10 cellular contexts compared by ENCODE assay signal in the genomic region with DNA sequence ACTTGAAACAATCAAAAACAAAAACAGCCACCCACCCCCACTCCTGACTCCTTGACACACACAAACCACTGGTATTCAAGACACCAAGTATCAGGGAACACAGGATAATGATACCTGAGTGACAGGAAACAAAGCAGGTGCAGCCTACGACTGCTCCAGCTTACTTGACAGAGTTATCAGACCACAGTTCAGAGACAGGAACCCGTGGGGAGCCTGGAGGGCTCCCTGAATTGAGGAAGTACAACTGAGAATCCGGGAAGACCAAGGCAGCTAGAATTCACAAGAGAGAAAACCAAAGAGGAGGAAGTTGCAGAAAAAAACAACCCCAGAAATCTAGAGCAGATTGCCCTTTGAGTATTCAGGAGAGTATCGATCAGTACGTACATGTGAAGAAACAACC.
DNase-seq lines count a peak whose midpoint lies in the region; ATAC-seq lines count a peak whose summit lies in the region.
"Had no signal": no experiment of that assay in that cellular context is flagged by ENCODE, and none has a peak within 500 bp of the region (broad histone marks: within the 10 kb centered on the region; RNA-seq: fewer than 3 reads in every experiment).

No MANE protein-coding gene starts in this region.

- H3K4me1 Mint-ChIP-seq in effector memory CD8-positive, alpha-beta T cell (ENCODE audit: low read depth in 2 of 2): peaks cover 5 to 13% of the 10 kb centered on the region in 2 donors

- ATAC-seq in GM19395 (IDR thresholded peaks at IDR 0.05; ENCODE audit: unreplicated experiment) (peak; percentile 83), HG02852 (IDR thresholded peaks at IDR 0.05; ENCODE audit: unreplicated experiment) (peak; percentile 90)
- ATAC-seq in effector memory CD8-positive, alpha-beta T cell (replicated peaks): no peak
- ATAC-seq: naive thymus-derived CD8-positive, alpha-beta T cell; PC-3 had no signal

- DNase-seq in MV-4-11 (lab: John Stamatoyannopoulos, UW) (peak; percentile 97), pons (ENCODE audit: low spot score) (peak; percentile 78), NCI-H1436 (lab: John Stamatoyannopoulos, UW) (no peak), 8988T (no peak)
- DNase-seq in effector memory CD8-positive, alpha-beta T cell: no peak
- DNase-seq: naive thymus-derived CD8-positive, alpha-beta T cell; PC-3; stimulated activated CD4-positive, alpha-beta T cell treated with anti-CD3 and anti-CD28 coated beads, Interleukin-4, amount 100 ng/mL, for 24 hours had no signal

- H3K36me3 Mint-ChIP-seq in effector memory CD8-positive, alpha-beta T cell (ENCODE audit: insufficient read depth): no peaks in the 10 kb centered on the region

- no peaks in the 10 kb centered on the region for H3K9me3 Mint-ChIP-seq in effector memory CD8-positive, alpha-beta T cell
- H3K9me3 Mint-ChIP-seq: naive thymus-derived CD8-positive, alpha-beta T cell had no signal

- H3K27ac Mint-ChIP-seq in effector memory CD8-positive, alpha-beta T cell: peak overlapping the region in 1 of 2 donors; percentile 17

- H3K4me3 Mint-ChIP-seq in effector memory CD8-positive, alpha-beta T cell: no peak overlapping the region

- H3K27me3 Mint-ChIP-seq in effector memory CD8-positive, alpha-beta T cell: no peaks in the 10 kb centered on the region
- H3K27me3 Mint-ChIP-seq: naive thymus-derived CD8-positive, alpha-beta T cell had no signal

Comparison
In these comparisons a context has a peak if more than half of its experiments do, and no peak if none do; other contexts are left out.
1. DNase-seq: peak in MV-4-11 (single experiment) and pons (single experiment); none in NCI-H1436 (single experiment), effector memory CD8-positive, alpha-beta T cell (0 of 3) and 8988T (single experiment).